Comparison of ENCODE assay signal across 1 cellular context in the genomic region with DNA sequence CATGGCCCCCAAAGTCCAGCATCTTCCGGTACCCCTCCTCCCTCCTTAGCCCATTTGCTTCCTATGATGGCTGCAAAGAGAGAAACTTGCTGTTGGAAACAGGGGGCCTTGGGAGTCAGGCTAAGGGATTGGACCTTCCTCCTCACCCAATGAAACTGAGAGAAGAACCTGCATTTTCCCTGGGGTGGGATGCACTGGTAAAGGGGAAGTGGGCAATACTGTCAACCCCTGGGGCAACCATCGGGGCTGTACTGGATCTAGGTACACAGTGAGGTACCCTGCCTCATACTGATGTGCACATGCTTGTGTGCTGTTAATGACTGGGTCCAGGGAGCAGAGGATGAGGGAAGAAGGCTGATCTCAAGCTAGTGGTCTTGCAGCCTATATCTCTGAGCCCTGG.
TF ChIP-seq lines count a peak whose summit lies in the region.

No MANE protein-coding gene starts in this region.

TF ChIP-seq in GM12878, 131 proteins besides CTCF, POLR2A, EP300 and RAD21:
- no peak for TF ChIP-seq BMI1 (IDR thresholded peaks at IDR 0.05; ENCODE audit: borderline replicate concordance)
- no peak for TF ChIP-seq ZNF274 (IDR thresholded peaks at IDR 0.05; ENCODE audit: insufficient read depth, insufficient read length)
- no peak for TF ChIP-seq CBX5 (IDR thresholded peaks at IDR 0.05; ENCODE audit: low read depth)
- TF ChIP-seq, protein P1, sequence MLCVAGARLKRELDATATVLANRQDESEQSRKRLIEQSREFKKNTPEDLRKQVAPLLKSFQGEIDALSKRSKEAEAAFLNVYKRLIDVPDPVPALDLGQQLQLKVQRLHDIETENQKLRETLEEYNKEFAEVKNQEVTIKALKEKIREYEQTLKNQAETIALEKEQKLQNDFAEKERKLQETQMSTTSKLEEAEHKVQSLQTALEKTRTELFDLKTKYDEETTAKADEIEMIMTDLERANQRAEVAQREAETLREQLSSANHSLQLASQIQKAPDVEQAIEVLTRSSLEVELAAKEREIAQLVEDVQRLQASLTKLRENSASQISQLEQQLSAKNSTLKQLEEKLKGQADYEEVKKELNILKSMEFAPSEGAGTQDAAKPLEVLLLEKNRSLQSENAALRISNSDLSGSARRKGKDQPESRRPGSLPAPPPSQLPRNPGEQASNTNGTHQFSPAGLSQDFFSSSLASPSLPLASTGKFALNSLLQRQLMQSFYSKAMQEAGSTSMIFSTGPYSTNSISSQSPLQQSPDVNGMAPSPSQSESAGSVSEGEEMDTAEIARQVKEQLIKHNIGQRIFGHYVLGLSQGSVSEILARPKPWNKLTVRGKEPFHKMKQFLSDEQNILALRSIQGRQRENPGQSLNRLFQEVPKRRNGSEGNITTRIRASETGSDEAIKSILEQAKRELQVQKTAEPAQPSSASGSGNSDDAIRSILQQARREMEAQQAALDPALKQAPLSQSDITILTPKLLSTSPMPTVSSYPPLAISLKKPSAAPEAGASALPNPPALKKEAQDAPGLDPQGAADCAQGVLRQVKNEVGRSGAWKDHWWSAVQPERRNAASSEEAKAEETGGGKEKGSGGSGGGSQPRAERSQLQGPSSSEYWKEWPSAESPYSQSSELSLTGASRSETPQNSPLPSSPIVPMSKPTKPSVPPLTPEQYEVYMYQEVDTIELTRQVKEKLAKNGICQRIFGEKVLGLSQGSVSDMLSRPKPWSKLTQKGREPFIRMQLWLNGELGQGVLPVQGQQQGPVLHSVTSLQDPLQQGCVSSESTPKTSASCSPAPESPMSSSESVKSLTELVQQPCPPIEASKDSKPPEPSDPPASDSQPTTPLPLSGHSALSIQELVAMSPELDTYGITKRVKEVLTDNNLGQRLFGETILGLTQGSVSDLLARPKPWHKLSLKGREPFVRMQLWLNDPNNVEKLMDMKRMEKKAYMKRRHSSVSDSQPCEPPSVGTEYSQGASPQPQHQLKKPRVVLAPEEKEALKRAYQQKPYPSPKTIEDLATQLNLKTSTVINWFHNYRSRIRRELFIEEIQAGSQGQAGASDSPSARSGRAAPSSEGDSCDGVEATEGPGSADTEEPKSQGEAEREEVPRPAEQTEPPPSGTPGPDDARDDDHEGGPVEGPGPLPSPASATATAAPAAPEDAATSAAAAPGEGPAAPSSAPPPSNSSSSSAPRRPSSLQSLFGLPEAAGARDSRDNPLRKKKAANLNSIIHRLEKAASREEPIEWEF (IDR thresholded peaks at IDR 0.05; ENCODE audit: insufficient replicate concordance, low read depth, low read length) = no peak
- no peak for TF ChIP-seq KDM1A (IDR thresholded peaks at IDR 0.05; ENCODE audit: borderline replicate concordance)
- TF ChIP-seq SPI1 (IDR thresholded peaks at IDR 0.05; ENCODE audit: borderline replicate concordance, insufficient read depth, low read depth, low read length) = peak; percentile 56; the same call in 1 of the 2 replicates
- TF ChIP-seq, protein P2, sequence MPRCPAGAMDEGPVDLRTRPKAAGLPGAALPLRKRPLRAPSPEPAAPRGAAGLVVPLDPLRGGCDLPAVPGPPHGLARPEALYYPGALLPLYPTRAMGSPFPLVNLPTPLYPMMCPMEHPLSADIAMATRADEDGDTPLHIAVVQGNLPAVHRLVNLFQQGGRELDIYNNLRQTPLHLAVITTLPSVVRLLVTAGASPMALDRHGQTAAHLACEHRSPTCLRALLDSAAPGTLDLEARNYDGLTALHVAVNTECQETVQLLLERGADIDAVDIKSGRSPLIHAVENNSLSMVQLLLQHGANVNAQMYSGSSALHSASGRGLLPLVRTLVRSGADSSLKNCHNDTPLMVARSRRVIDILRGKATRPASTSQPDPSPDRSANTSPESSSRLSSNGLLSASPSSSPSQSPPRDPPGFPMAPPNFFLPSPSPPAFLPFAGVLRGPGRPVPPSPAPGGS (IDR thresholded peaks at IDR 0.05; ENCODE audit: borderline replicate concordance, insufficient read depth, low read depth, low read length, poor library complexity, severe bottlenecking) = no peak
- no peak for TF ChIP-seq EZH2 (IDR thresholded peaks at IDR 0.05; ENCODE audit: borderline replicate concordance, control insufficient read depth, low read depth, low read length)
